8 cellular contexts compared by ENCODE assay signal in genomic region chr17:43020789-43021738, GRCh38. TPM values are rescaled to one million over a fixed set of nuclear protein-coding genes. Genes with fewer than 3 reads are reported as not detected.
DNase-seq lines count a peak whose midpoint lies in the region; ATAC-seq, FAIRE-seq and TF ChIP-seq lines count a peak whose summit lies in the region.

No MANE protein-coding gene starts in this region.

- no peaks in the 10 kb centered on the region for H3K27me3 ChIP-seq in adrenal gland

- peaks cover 0 to 20% of the 10 kb centered on the region in 2 donors for H3K36me3 ChIP-seq in adrenal gland (replicated peaks in 1 of 2)

- TF ChIP-seq CTCF in AG09319 (IDR thresholded peaks at IDR 0.05; ENCODE audit: low read depth, low read length) (no peak), adrenal gland (IDR thresholded peaks at IDR 0.05) (no peak), omental fat pad (IDR thresholded peaks at IDR 0.05) (no peak)

- WGBS in adrenal gland, 4 donors, result 6 to 30% (median 17%) methylated on average over 20 to 39 of the region's 40 CpGs

- DNase-seq in AG09319 (ENCODE audit: extremely low read depth, low read depth), result peak; percentile 62
- DNase-seq in GM12892 (ENCODE audit: insufficient read length), result peak; percentile 37
- DNase-seq in NOMO-1 treated with DMSO at 0.1 percent for 48 hours (lab: John Stamatoyannopoulos, UW; ENCODE audit: unreplicated experiment), result peak; percentile 8
- peak; percentile 85 to 95 (median 93) for DNase-seq in adrenal gland
- peak; percentile 80 for DNase-seq in Right ventricle myocardium superior
- DNase-seq in omental fat pad (ENCODE audit: low spot score), result peak; percentile 60
- DNase-seq in NCI-H510A (lab: John Stamatoyannopoulos, UW), result no peak

- no peak for TF ChIP-seq POLR2A in GM12892 (IDR thresholded peaks at IDR 0.05; ENCODE audit: low read depth, low read length)
- TF ChIP-seq POLR2A in adrenal gland (IDR thresholded peaks at IDR 0.05), result peak; percentile 58 to 90

- no peaks in the 10 kb centered on the region for H3K9me3 ChIP-seq in adrenal gland (replicated peaks in 1 of 3)

- peak; percentile 34 for ATAC-seq in Right ventricle myocardium superior (ENCODE audit: poor library complexity)
- peak; percentile 51 for ATAC-seq in omental fat pad (ENCODE audit: low FRiP score)
- no peak for ATAC-seq in HG03460 (IDR thresholded peaks at IDR 0.05; ENCODE audit: unreplicated experiment)

- FAIRE-seq in GM12892 (lab: Jason Lieb, UNC), result no peak

- H3K27ac ChIP-seq in adrenal gland, result peak overlapping the region; percentile 87 to 98 (median 96)

- peak overlapping the region; percentile 78 to 94 (median 84) for H3K4me3 ChIP-seq in adrenal gland

- intact Hi-C loops in adrenal gland (cut with DNase I), result loop anchor here (5.0 to 10.0 kb wide), 4 partner anchors 64 to 294 kb away; partner anchors contain the start of gene NBR1 (in 1 of the 2)
- intact Hi-C loops in Right ventricle myocardium superior (cut with DNase I), result loop anchor here (10.0 kb wide), 1 partner anchor 104 kb away; the partner anchor contains the start of gene BRCA1

- H3K4me1 ChIP-seq in adrenal gland (replicated peaks in 1 of 2), result peaks cover 30 to 46% of the 10 kb centered on the region in 2 donors

RNA-seq across cellular contexts. Expression of gene VAT1, which starts 1.1 kb away (rescaled TPM):
- polyA plus RNA-seq in GM12892 (2012; ENCODE audit: missing spikeins), result 10.7 TPM
- total RNA-seq in adrenal gland (100 to 1,000 TPM; 418 to 744 (median 465) TPM), Right ventricle myocardium superior (89.7 TPM), omental fat pad (100 to 1,000 TPM; 147 to 304 (median 233) TPM)
- 100 to 1,000 TPM; 177 to 311 (median 269) TPM for polyA plus RNA-seq in adrenal gland

RNA-seq across cellular contexts. Expression of gene RND2, which starts 4.0 kb away (rescaled TPM):
- 0.11 TPM for polyA plus RNA-seq in GM12892 (2012; ENCODE audit: missing spikeins)
- total RNA-seq in adrenal gland (1 to 10 TPM; 2.0 to 8.2 (median 4.1) TPM), Right ventricle myocardium superior (0.65 TPM), omental fat pad (1 to 10 TPM in 1 of 4 donors, under 1 TPM in 3; 0.25 to 1.1 (median 0.64) TPM)
- polyA plus RNA-seq in adrenal gland, result 1 to 10 TPM; 2.4 to 6.3 (median 3.1) TPM

RNA-seq across cellular contexts. Expression of gene IFI35, which starts 14.5 kb away (rescaled TPM):
- polyA plus RNA-seq in GM12892 (2012; ENCODE audit: missing spikeins), result 64.3 TPM
- total RNA-seq in adrenal gland, result 10 to 100 TPM; 47.7 to 72.9 (median 64.8) TPM
- polyA plus RNA-seq in adrenal gland, result 10 to 100 TPM; 44.1 to 91.4 (median 68.1) TPM
- total RNA-seq in Right ventricle myocardium superior, result 14.4 TPM
- total RNA-seq in omental fat pad, result 100 to 1,000 TPM in 1 of 4 donors, 10 to 100 TPM in 3; 29.1 to 108 (median 34.4) TPM

RNA-seq across cellular contexts. Expression of gene RPL27, which starts 22.8 kb away (rescaled TPM):
- 5,459 TPM for polyA plus RNA-seq in GM12892 (2012; ENCODE audit: missing spikeins)
- total RNA-seq in adrenal gland, result 1,000 to 10,000 TPM in 2 of 8 donors, 100 to 1,000 TPM in 6; 356 to 1,313 (median 903) TPM
- polyA plus RNA-seq in adrenal gland, result 1,000 to 10,000 TPM; 1,877 to 2,291 (median 1,931) TPM
- total RNA-seq in Right ventricle myocardium superior, result 675 TPM
- total RNA-seq in omental fat pad, result 1,000 to 10,000 TPM in 3 of 4 donors, 100 to 1,000 TPM in 1; 852 to 1,453 (median 1,237) TPM

RNA-seq across cellular contexts. Expression of gene RUNDC1, which starts 40.7 kb away (rescaled TPM):
- 10.7 TPM for polyA plus RNA-seq in GM12892 (2012; ENCODE audit: missing spikeins)
- total RNA-seq in adrenal gland, result 10 to 100 TPM; 15.0 to 29.7 (median 18.2) TPM
- 10 to 100 TPM in 2 of 3 donors, 1 to 10 TPM in 1; 7.6 to 20.6 (median 10.3) TPM for polyA plus RNA-seq in adrenal gland
- 10.0 TPM for total RNA-seq in Right ventricle myocardium superior
- total RNA-seq in omental fat pad, result 10 to 100 TPM in 2 of 4 donors, 1 to 10 TPM in 2; 8.5 to 12.4 (median 10.6) TPM
